In the genomic region with DNA sequence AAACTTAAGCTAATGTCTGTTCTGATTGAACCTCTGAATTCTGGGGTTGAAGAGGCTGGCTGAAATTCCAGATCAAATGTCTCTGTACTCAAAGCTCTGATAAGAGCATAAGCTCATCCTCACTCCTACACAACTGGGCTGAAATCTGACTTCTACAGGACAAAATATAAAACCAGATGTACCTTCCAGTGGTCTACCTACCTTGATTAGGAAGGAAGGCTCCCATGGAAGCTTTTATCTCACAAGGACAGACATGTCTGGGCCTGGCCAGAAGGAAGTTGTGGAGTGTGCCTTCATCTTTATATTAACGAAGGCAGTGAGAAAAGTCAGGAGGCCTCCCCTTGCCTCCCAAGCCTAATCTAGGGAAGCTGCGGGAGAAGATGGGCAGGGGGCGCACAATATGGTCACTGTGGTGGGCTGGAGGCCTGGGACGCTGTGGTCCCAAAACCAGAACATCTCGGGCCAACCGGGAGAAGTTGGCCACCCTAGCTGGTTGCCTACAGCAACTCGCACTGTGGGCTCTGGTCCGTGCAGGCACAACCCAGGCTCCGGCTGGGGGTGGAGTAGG, we compare ENCODE assay signal across 8 cellular contexts. TPM values are rescaled to one million over a fixed set of nuclear protein-coding genes. Genes with fewer than 3 reads are reported as not detected.
DNase-seq lines count a peak whose midpoint lies in the region; TF ChIP-seq lines count a peak whose summit lies in the region.

No MANE protein-coding gene starts in this region.

- peak overlapping the region; percentile 70 for H3K9ac ChIP-seq in iPS-15b (ENCODE audit: low read depth, low read length)

- peaks cover 30% of the 10 kb centered on the region for H3K4me1 ChIP-seq in CD8-positive, alpha-beta memory T cell (ENCODE audit: insufficient read depth, low read length)
- H3K4me1 ChIP-seq in iPS-15b (ENCODE audit: control insufficient read depth, insufficient read depth, low read length) = peaks cover 5% of the 10 kb centered on the region

- POLR2A ChIA-PET in CD8-positive, alpha-beta memory T cell (lab: Charles Lee) = interaction anchor here (0.6 to 2.7 kb wide), 11 partner anchors 8 to 148 kb away, joined by 3 to 55 read pairs (median 3); a partner anchor contains a TSS
- POLR2A ChIA-PET in activated CD4-positive, alpha-beta memory T cell treated with anti-CD3 and anti-CD28 coated beads, Interleukin-2, amount 10 ng/mL, durations not matched to agents 7 days and 5 days (lab: Charles Lee) = interaction anchor here (0.7 to 3.7 kb wide), 35 partner anchors 8 to 582 kb away, joined by 3 to 165 read pairs (median 5); a partner anchor contains a TSS

- H3K36me3 Mint-ChIP-seq in CD8-positive, alpha-beta memory T cell = peaks cover 0 to 22% (median 1%) of the 10 kb centered on the region in 3 donors
- H3K36me3 Mint-ChIP-seq in HFFc6 (ENCODE audit: low read depth) = no peaks in the 10 kb centered on the region
- H3K36me3 Mint-ChIP-seq in activated CD4-positive, alpha-beta memory T cell treated with anti-CD3 and anti-CD28 coated beads, Interleukin-2, amount 10 ng/mL, durations not matched to agents 7 days and 5 days (ENCODE audit: low read depth) = peaks cover 23% of the 10 kb centered on the region
- H3K36me3 Mint-ChIP-seq in stimulated activated naive CD8-positive, alpha-beta T cell treated with anti-CD3 and anti-CD28 coated beads, Interleukin-15, Interleukin-2, amounts not matched to agents 100 ng/mL and 50 ng/mL, for 24 hours (ENCODE audit: low read depth) = peaks cover 16% of the 10 kb centered on the region

- H3K27me3 Mint-ChIP-seq in CD8-positive, alpha-beta memory T cell = peaks cover 0 to 4% of the 10 kb centered on the region in 2 donors
- H3K27me3 Mint-ChIP-seq in HFFc6 (ENCODE audit: insufficient read depth) = peaks cover 2% of the 10 kb centered on the region; the same call in 1 of the 2 replicates
- H3K27me3 Mint-ChIP-seq in activated CD4-positive, alpha-beta memory T cell treated with anti-CD3 and anti-CD28 coated beads, Interleukin-2, amount 10 ng/mL, durations not matched to agents 7 days and 5 days = no peaks in the 10 kb centered on the region
- H3K27me3 Mint-ChIP-seq in stimulated activated naive CD8-positive, alpha-beta T cell treated with anti-CD3 and anti-CD28 coated beads, Interleukin-15, Interleukin-2, amounts not matched to agents 100 ng/mL and 50 ng/mL, for 24 hours = no peaks in the 10 kb centered on the region

- H3K27me3 ChIP-seq in CD8-positive, alpha-beta memory T cell (ENCODE audit: insufficient read depth, low read length, poor library complexity, severe bottlenecking) = no peaks in the 10 kb centered on the region
- H3K27me3 ChIP-seq in iPS-15b (ENCODE audit: control insufficient read depth, insufficient read depth, low read length) = no peaks in the 10 kb centered on the region

- no peaks in the 10 kb centered on the region for H3K36me3 ChIP-seq in CD8-positive, alpha-beta memory T cell (ENCODE audit: insufficient read depth, low read length)
- H3K36me3 ChIP-seq in iPS-15b (ENCODE audit: control insufficient read depth, insufficient read depth, low read length) = no peaks in the 10 kb centered on the region

- DNase-seq in CD8-positive, alpha-beta memory T cell = no peak
- no peak for DNase-seq in HFFc6
- DNase-seq in activated CD4-positive, alpha-beta memory T cell treated with anti-CD3 and anti-CD28 coated beads, Interleukin-2, amount 10 ng/mL, durations not matched to agents 7 days and 5 days = no peak
- DNase-seq in activated gamma-delta T cell treated with Interleukin-2 at 50 U/mL for 16 hours = no peak
- DNase-seq in NCI-H2081 treated with DMSO at 0.1 percent for 48 hours (lab: John Stamatoyannopoulos, UW) = no peak
- no peak for DNase-seq in putamen (ENCODE audit: low spot score)

- H3K4me1 Mint-ChIP-seq in CD8-positive, alpha-beta memory T cell = peaks cover 39 to 71% (median 63%) of the 10 kb centered on the region in 3 donors
- peaks cover 30% of the 10 kb centered on the region for H3K4me1 Mint-ChIP-seq in HFFc6 (ENCODE audit: low read depth)
- H3K4me1 Mint-ChIP-seq in activated CD4-positive, alpha-beta memory T cell treated with anti-CD3 and anti-CD28 coated beads, Interleukin-2, amount 10 ng/mL, durations not matched to agents 7 days and 5 days = peaks cover 65% of the 10 kb centered on the region
- H3K4me1 Mint-ChIP-seq in stimulated activated naive CD8-positive, alpha-beta T cell treated with anti-CD3 and anti-CD28 coated beads, Interleukin-15, Interleukin-2, amounts not matched to agents 100 ng/mL and 50 ng/mL, for 24 hours (ENCODE audit: low read depth) = peaks cover 83% of the 10 kb centered on the region

- CTCF ChIA-PET in CD8-positive, alpha-beta memory T cell (lab: Charles Lee) = interaction anchor here (1.1 to 2.3 kb wide), 7 partner anchors 10 to 125 kb away, joined by 3 to 12 read pairs (median 7); a partner anchor contains a TSS
- CTCF ChIA-PET in activated CD4-positive, alpha-beta memory T cell treated with anti-CD3 and anti-CD28 coated beads, Interleukin-2, amount 10 ng/mL, durations not matched to agents 7 days and 5 days (lab: Charles Lee) = interaction anchor here (1.1 to 2.4 kb wide), 12 partner anchors 9 to 206 kb away, joined by 3 to 14 read pairs (median 6); a partner anchor contains a TSS

- H3K27ac Mint-ChIP-seq in CD8-positive, alpha-beta memory T cell = peak overlapping the region; percentile 97 to 100 (median 100)
- H3K27ac Mint-ChIP-seq in HFFc6 = peak overlapping the region; percentile 98
- H3K27ac Mint-ChIP-seq in activated CD4-positive, alpha-beta memory T cell treated with anti-CD3 and anti-CD28 coated beads, Interleukin-2, amount 10 ng/mL, durations not matched to agents 7 days and 5 days = peak overlapping the region; percentile 94
- peak overlapping the region; percentile 99 for H3K27ac Mint-ChIP-seq in stimulated activated naive CD8-positive, alpha-beta T cell treated with anti-CD3 and anti-CD28 coated beads, Interleukin-15, Interleukin-2, amounts not matched to agents 100 ng/mL and 50 ng/mL, for 24 hours

- H3K4me3 Mint-ChIP-seq in CD8-positive, alpha-beta memory T cell = peak overlapping the region; percentile 86 to 96 (median 92)
- H3K4me3 Mint-ChIP-seq in HFFc6 = peak overlapping the region; percentile 92
- peak overlapping the region; percentile 84 for H3K4me3 Mint-ChIP-seq in activated CD4-positive, alpha-beta memory T cell treated with anti-CD3 and anti-CD28 coated beads, Interleukin-2, amount 10 ng/mL, durations not matched to agents 7 days and 5 days
- peak overlapping the region; percentile 86 for H3K4me3 Mint-ChIP-seq in stimulated activated naive CD8-positive, alpha-beta T cell treated with anti-CD3 and anti-CD28 coated beads, Interleukin-15, Interleukin-2, amounts not matched to agents 100 ng/mL and 50 ng/mL, for 24 hours

- peak overlapping the region; percentile 96 for H3K27ac ChIP-seq in CD8-positive, alpha-beta memory T cell (ENCODE audit: low read depth, low read length)

- peaks cover 0 to 2% (median 0%) of the 10 kb centered on the region in 5 donors for H3K9me3 Mint-ChIP-seq in CD8-positive, alpha-beta memory T cell
- no peaks in the 10 kb centered on the region for H3K9me3 Mint-ChIP-seq in HFFc6
- H3K9me3 Mint-ChIP-seq in activated CD4-positive, alpha-beta memory T cell treated with anti-CD3 and anti-CD28 coated beads, Interleukin-2, amount 10 ng/mL, durations not matched to agents 7 days and 5 days = no peaks in the 10 kb centered on the region
- H3K9me3 Mint-ChIP-seq in stimulated activated naive CD8-positive, alpha-beta T cell treated with anti-CD3 and anti-CD28 coated beads, Interleukin-15, Interleukin-2, amounts not matched to agents 100 ng/mL and 50 ng/mL, for 24 hours = no peaks in the 10 kb centered on the region

- no peak; the same call in 1 of the 2 replicates for TF ChIP-seq CTCF in HFFc6 (IDR thresholded peaks at IDR 0.05)

- H3K4me3 ChIP-seq in CD8-positive, alpha-beta memory T cell (ENCODE audit: low read length) = peak overlapping the region; percentile 82
- peak overlapping the region; percentile 78 for H3K4me3 ChIP-seq in iPS-15b (ENCODE audit: low read depth, low read length)

- H3K9me3 ChIP-seq in CD8-positive, alpha-beta memory T cell (ENCODE audit: low read length) = no peaks in the 10 kb centered on the region
- no peaks in the 10 kb centered on the region for H3K9me3 ChIP-seq in iPS-15b (ENCODE audit: control insufficient read depth, insufficient read depth, low read length)

RNA-seq across cellular contexts. Expression of a gene that starts 55.6 kb away (rescaled TPM):
- 1 to 10 TPM; 6.6 to 9.3 TPM for total RNA-seq in CD8-positive, alpha-beta memory T cell
- polyA plus RNA-seq in CD8-positive, alpha-beta memory T cell = 1.5 TPM
- total RNA-seq in HFFc6 (2021; fragmentation: NEBNext Ultra II Directional; extraction: Animal tissue kit (Norgen Biotek cat#: 25700)) = 1 to 10 TPM; 1.0 to 3.2 (median 2.8) TPM
- 10 to 100 TPM; 17.2 to 19.0 TPM for total RNA-seq in activated CD4-positive, alpha-beta memory T cell treated with anti-CD3 and anti-CD28 coated beads, Interleukin-2, amount 10 ng/mL, durations not matched to agents 7 days and 5 days
